8 cellular contexts compared by ENCODE assay signal in genomic region chrX:100768679-100769338, GRCh38. TPM values are rescaled to one million over a fixed set of nuclear protein-coding genes. Genes with fewer than 3 reads are reported as not detected.
A peak's percentile ranks its signal among the peaks of the same experiment; 100 is the strongest.
DNase-seq lines count a peak whose midpoint lies in the region; ATAC-seq and TF ChIP-seq lines count a peak whose summit lies in the region.

No MANE protein-coding gene starts in this region.

- POLR2A ChIA-PET in activated CD8-positive, alpha-beta T cell treated with anti-CD3 and anti-CD28 coated beads for 36 hours (lab: Charles Lee): interaction anchor here (1.0 kb wide), 1 partner anchor 82 kb away, joined by 5 read pairs; no protein-coding TSS in a partner anchor

- H3K4me1 Mint-ChIP-seq in activated CD8-positive, alpha-beta T cell treated with anti-CD3 and anti-CD28 coated beads for 36 hours (ENCODE audit: low read depth): no peaks in the 10 kb centered on the region
- H3K4me1 Mint-ChIP-seq in mesothelial cell of epicardium: no peaks in the 10 kb centered on the region

- no peaks in the 10 kb centered on the region for H3K9me3 Mint-ChIP-seq in activated CD8-positive, alpha-beta T cell treated with anti-CD3 and anti-CD28 coated beads for 36 hours
- peaks cover 34% of the 10 kb centered on the region for H3K9me3 Mint-ChIP-seq in mesothelial cell of epicardium

- DNase-seq in GM03348 (ENCODE audit: low spot score): peak; percentile 59
- DNase-seq in NCI-H748 (lab: John Stamatoyannopoulos, UW; ENCODE audit: unreplicated experiment): peak; percentile 63
- peak; percentile 92 for DNase-seq in activated CD8-positive, alpha-beta T cell treated with anti-CD3 and anti-CD28 coated beads for 36 hours
- peak; percentile 61 to 76 (median 72) for DNase-seq in effector memory CD4-positive, alpha-beta T cell
- peak; percentile 48 to 82 for DNase-seq in mesothelial cell of epicardium (ENCODE audit: low spot score in 2 of 2, unreplicated experiment in 2 of 2)
- DNase-seq in stimulated activated CD8-positive, alpha-beta memory T cell treated with anti-CD3 and anti-CD28 coated beads, Interleukin-4, amount 100 ng/mL, for 48 hours: peak; percentile 93

- peak; percentile 93 for TF ChIP-seq CTCF in activated CD8-positive, alpha-beta T cell treated with anti-CD3 and anti-CD28 coated beads for 36 hours (IDR thresholded peaks at IDR 0.05)
- peak; percentile 96 for TF ChIP-seq CTCF in mesothelial cell of epicardium (IDR thresholded peaks at IDR 0.05; ENCODE audit: unreplicated experiment)

- H3K36me3 Mint-ChIP-seq in activated CD8-positive, alpha-beta T cell treated with anti-CD3 and anti-CD28 coated beads for 36 hours (ENCODE audit: low read depth): no peaks in the 10 kb centered on the region
- no peaks in the 10 kb centered on the region for H3K36me3 Mint-ChIP-seq in mesothelial cell of epicardium

- no peak overlapping the region for H3K4me3 Mint-ChIP-seq in activated CD8-positive, alpha-beta T cell treated with anti-CD3 and anti-CD28 coated beads for 36 hours
- H3K4me3 Mint-ChIP-seq in mesothelial cell of epicardium: no peak overlapping the region

- no peaks in the 10 kb centered on the region for H3K27me3 ChIP-seq in effector memory CD4-positive, alpha-beta T cell (replicated peaks; ENCODE audit: control insufficient read depth, insufficient read depth, low read length, poor library complexity, severe bottlenecking)

- H3K4me1 ChIP-seq in effector memory CD4-positive, alpha-beta T cell (ENCODE audit: control insufficient read depth, insufficient read depth, low read length, poor library complexity, severe bottlenecking): no peaks in the 10 kb centered on the region

- H3K27ac ChIP-seq in effector memory CD4-positive, alpha-beta T cell (ENCODE audit: insufficient read depth, low read length, poor library complexity, severe bottlenecking): no peak overlapping the region

- intact Hi-C loops in activated CD8-positive, alpha-beta T cell treated with anti-CD3 and anti-CD28 coated beads for 36 hours (cut with micrococcal nuclease): loop anchor here (1.0 to 10.0 kb wide), 2 partner anchors 82 to 254 kb away; no protein-coding TSS in a partner anchor

- H3K36me3 ChIP-seq in effector memory CD4-positive, alpha-beta T cell (ENCODE audit: control insufficient read depth, insufficient read depth, low read length): no peaks in the 10 kb centered on the region

- H3K9me3 ChIP-seq in effector memory CD4-positive, alpha-beta T cell (ENCODE audit: control insufficient read depth, low read length): no peaks in the 10 kb centered on the region

- no peak overlapping the region for H3K4me3 ChIP-seq in effector memory CD4-positive, alpha-beta T cell (ENCODE audit: insufficient read depth, low read depth, low read length, poor library complexity, severe bottlenecking)

- no peak overlapping the region for H3K27ac Mint-ChIP-seq in activated CD8-positive, alpha-beta T cell treated with anti-CD3 and anti-CD28 coated beads for 36 hours
- H3K27ac Mint-ChIP-seq in mesothelial cell of epicardium: no peak overlapping the region

- H3K27me3 Mint-ChIP-seq in activated CD8-positive, alpha-beta T cell treated with anti-CD3 and anti-CD28 coated beads for 36 hours: peaks cover 4% of the 10 kb centered on the region
- peaks cover 33% of the 10 kb centered on the region for H3K27me3 Mint-ChIP-seq in mesothelial cell of epicardium (ENCODE audit: low read depth)

- peak; percentile 85 for ATAC-seq in HG03354 (IDR thresholded peaks at IDR 0.05; ENCODE audit: poor library complexity, severe bottlenecking, unreplicated experiment)
- ATAC-seq in activated CD8-positive, alpha-beta T cell treated with anti-CD3 and anti-CD28 coated beads for 36 hours: peak; percentile 94
- ATAC-seq in GM18519 (IDR thresholded peaks at IDR 0.05; ENCODE audit: low FRiP score, unreplicated experiment): no peak

- CTCF ChIA-PET in activated CD8-positive, alpha-beta T cell treated with anti-CD3 and anti-CD28 coated beads for 36 hours (lab: Charles Lee): interaction anchor here (0.6 to 6.7 kb wide), 31 partner anchors 8 to 355 kb away, joined by 3 to 172 read pairs (median 5); no protein-coding TSS in a partner anchor

RNA-seq across cellular contexts. Expression of gene SYTL4, which starts 36.9 kb away (rescaled TPM):
- total RNA-seq in activated CD8-positive, alpha-beta T cell treated with anti-CD3 and anti-CD28 coated beads for 36 hours: not detected
- 1.2 TPM in 3 replicates for total RNA-seq in mesothelial cell of epicardium

RNA-seq across cellular contexts. Expression of gene CSTF2, which starts 51.4 kb away (rescaled TPM):
- 10 to 100 TPM; 42.0 to 43.5 TPM for total RNA-seq in activated CD8-positive, alpha-beta T cell treated with anti-CD3 and anti-CD28 coated beads for 36 hours
- 15.4 to 18.4 TPM (median 16.3 TPM) in 3 replicates for total RNA-seq in mesothelial cell of epicardium
